ENCODE assay signal across 1 cellular context in the genomic region with DNA sequence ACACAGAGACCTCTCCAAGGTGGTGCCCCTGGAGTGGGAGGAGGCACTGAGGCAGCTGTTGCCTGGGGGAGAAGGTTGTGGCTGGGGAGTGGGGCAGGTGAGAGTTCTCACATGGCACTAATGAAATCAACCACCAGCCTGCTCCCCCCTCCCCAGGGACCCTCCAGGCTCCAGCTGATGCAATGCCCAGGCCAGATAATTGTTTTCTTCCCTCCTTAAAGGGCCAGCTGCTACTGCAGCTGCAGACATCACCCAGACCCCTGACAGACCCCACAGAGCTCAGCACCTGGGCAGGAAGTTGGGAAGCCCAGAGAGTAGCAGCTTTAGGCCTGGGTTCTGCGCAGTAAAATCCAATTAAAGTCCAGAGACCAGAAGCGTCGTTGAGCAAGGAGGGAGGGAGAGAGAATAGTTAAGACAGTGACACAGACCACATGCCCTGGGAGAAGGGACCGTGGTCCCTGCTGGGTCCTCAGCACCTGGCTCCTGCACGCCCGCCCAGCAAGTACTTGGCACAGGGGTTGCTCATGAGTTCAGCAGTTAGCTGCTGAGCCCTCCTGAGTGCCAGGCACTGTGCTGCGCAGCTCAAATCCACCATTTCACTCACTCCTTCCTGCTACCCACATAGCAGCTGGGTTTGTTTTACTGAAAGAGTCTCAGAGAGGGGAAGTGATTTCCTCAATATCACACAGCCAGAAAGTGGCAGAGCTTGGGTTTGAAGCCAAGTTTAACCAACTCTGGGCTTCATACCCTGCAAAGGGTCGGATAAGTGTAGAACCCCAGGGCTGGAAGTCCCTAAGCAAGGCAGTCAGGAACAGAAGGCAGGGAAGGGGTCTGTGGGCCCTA.
TF ChIP-seq lines count a peak whose summit lies in the region.

No MANE protein-coding gene starts in this region.

TF ChIP-seq in HepG2, 621 proteins besides CTCF, POLR2A, EP300 and RAD21:
- TF ChIP-seq, protein P1, sequence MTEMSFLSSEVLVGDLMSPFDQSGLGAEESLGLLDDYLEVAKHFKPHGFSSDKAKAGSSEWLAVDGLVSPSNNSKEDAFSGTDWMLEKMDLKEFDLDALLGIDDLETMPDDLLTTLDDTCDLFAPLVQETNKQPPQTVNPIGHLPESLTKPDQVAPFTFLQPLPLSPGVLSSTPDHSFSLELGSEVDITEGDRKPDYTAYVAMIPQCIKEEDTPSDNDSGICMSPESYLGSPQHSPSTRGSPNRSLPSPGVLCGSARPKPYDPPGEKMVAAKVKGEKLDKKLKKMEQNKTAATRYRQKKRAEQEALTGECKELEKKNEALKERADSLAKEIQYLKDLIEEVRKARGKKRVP (CRISPR knock-in tag; IDR thresholded peaks at IDR 0.05), result peak in 1 of 2 experiments; percentile 26; a peak in 1 of 4 replicates
- TF ChIP-seq, protein P2, sequence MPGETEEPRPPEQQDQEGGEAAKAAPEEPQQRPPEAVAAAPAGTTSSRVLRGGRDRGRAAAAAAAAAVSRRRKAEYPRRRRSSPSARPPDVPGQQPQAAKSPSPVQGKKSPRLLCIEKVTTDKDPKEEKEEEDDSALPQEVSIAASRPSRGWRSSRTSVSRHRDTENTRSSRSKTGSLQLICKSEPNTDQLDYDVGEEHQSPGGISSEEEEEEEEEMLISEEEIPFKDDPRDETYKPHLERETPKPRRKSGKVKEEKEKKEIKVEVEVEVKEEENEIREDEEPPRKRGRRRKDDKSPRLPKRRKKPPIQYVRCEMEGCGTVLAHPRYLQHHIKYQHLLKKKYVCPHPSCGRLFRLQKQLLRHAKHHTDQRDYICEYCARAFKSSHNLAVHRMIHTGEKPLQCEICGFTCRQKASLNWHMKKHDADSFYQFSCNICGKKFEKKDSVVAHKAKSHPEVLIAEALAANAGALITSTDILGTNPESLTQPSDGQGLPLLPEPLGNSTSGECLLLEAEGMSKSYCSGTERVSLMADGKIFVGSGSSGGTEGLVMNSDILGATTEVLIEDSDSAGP (CRISPR knock-in tag; IDR thresholded peaks at IDR 0.05; ENCODE audit: borderline replicate concordance), result peak; percentile 36; the same call in 1 of the 2 replicates
- TF ChIP-seq ZIK1 (CRISPR knock-in tag; IDR thresholded peaks at IDR 0.05; ENCODE audit: borderline replicate concordance, low read depth) (no peak), ZNF768 (CRISPR knock-in tag; IDR thresholded peaks at IDR 0.05) (peak; percentile 72), RNF2 (conservative IDR thresholded peaks at IDR 0.05; ENCODE audit: low read depth) (no peak)
- TF ChIP-seq, protein P3, sequence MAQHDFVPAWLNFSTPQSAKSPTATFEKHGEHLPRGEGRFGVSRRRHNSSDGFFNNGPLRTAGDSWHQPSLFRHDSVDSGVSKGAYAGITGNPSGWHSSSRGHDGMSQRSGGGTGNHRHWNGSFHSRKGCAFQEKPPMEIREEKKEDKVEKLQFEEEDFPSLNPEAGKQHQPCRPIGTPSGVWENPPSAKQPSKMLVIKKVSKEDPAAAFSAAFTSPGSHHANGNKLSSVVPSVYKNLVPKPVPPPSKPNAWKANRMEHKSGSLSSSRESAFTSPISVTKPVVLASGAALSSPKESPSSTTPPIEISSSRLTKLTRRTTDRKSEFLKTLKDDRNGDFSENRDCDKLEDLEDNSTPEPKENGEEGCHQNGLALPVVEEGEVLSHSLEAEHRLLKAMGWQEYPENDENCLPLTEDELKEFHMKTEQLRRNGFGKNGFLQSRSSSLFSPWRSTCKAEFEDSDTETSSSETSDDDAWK (CRISPR knock-in tag; IDR thresholded peaks at IDR 0.05), result no peak
TF ChIP-seq in HepG2: peak in this region for 3.
